37 cellular contexts compared by ENCODE assay signal in the genomic region with DNA sequence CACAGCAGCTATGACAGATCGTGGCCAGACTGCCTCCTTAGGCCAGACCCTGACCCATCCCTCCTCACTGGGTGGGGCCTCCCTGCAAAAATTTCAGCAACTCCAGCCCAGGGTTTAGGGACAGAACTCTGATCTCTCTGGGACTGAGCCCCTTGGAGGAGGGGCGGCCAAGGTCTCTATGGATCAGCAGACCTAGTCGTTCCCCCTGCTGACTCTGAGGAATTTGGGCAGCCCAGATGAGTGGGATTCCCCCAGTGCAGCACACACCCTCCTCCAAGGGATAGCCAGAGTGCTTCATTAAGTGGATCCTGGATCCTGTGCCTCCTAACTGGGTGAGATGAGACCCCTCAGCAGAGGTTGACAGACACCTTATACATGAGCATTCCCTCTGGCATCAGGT.
"Had no signal": no experiment of that assay in that cellular context is flagged by ENCODE, and none has a peak within 500 bp of the region (broad histone marks: within the 10 kb centered on the region; RNA-seq: fewer than 3 reads in every experiment).

No MANE protein-coding gene starts in this region.

- H3K4me3 ChIP-seq: adrenal gland, PC-9 had no signal

- H3K4me2 ChIP-seq: KMS-11, PC-9 had no signal

- DNase-seq: activated CD4-positive, alpha-beta T cell treated with anti-CD3 and anti-CD28 coated beads for 1 hour; activated CD4-positive, alpha-beta T cell treated with anti-CD3 and anti-CD28 coated beads, Interleukin-2, amount 10 ng/mL, durations not matched to agents 24 days and 14 days; activated CD4-positive, alpha-beta T cell treated with anti-CD3 and anti-CD28 coated beads, Interleukin-2, amount 50 U/mL, for 4 hours; activated CD4-positive, CD25-positive, alpha-beta regulatory T cell; activated CD8-positive, alpha-beta T cell treated with anti-CD3 and anti-CD28 coated beads for 36 hours; activated effector memory CD4-positive, alpha-beta T cell treated with anti-CD3 and anti-CD28 coated beads, Interleukin-2, amount 50 U/mL, for 16 hours; activated naive CD4-positive, alpha-beta T cell; activated T-cell treated with anti-CD3 and anti-CD28 coated beads, Interleukin-2, amount 50 U/mL, for 1 hour; activated T-cell treated with anti-CD3 and anti-CD28 coated beads, Interleukin-2, amount 50 U/mL, for 72 hours; adrenal gland; anterior cingulate cortex; caudate nucleus; MM.1S; NCI-H1092 treated with DMSO at 0.1 percent for 48 hours; NCI-H1417; NCI-H146; NCI-H187; NCI-H2029 treated with DMSO at 0.1 percent for 48 hours; NCI-H2107; NCI-H2171; NCI-H510A; NCI-H748 treated with DMSO at 0.1 percent for 48 hours; PC-9; SIG-M5; T-helper 1 cell; T-helper 2 cell; T-helper 9 cell had no signal

- ATAC-seq: activated CD8-positive, alpha-beta T cell treated with anti-CD3 and anti-CD28 coated beads for 36 hours; activated naive CD4-positive, alpha-beta T cell treated with anti-CD3 and anti-CD28 coated beads, Interleukin-2, amount 50 U/mL, for 72 hours; activated T-cell treated with anti-CD3 and anti-CD28 coated beads, Interleukin-2, amount 50 U/mL, for 72 hours; activated T-helper 17 cell treated with anti-CD3 and anti-CD28 coated beads, Interleukin-2, amount 50 U/mL, for 72 hours; Right ventricle myocardium inferior; SK-N-SH treated with all-trans-retinoic acid at 6 μM for 48 hours had no signal

- H3K27me3 Mint-ChIP-seq: activated CD4-positive, alpha-beta T cell treated with anti-CD3 and anti-CD28 coated beads, Interleukin-2, amount 10 ng/mL, durations not matched to agents 24 days and 14 days; activated CD8-positive, alpha-beta T cell treated with anti-CD3 and anti-CD28 coated beads for 36 hours; activated T-helper 17 cell treated with anti-CD3 and anti-CD28 coated beads, Interleukin-2, amount 50 U/mL, for 72 hours; brain had no signal

- H3K27ac Mint-ChIP-seq: activated CD4-positive, alpha-beta T cell treated with anti-CD3 and anti-CD28 coated beads, Interleukin-2, amount 10 ng/mL, durations not matched to agents 24 days and 14 days; activated CD8-positive, alpha-beta T cell treated with anti-CD3 and anti-CD28 coated beads for 36 hours; activated naive CD4-positive, alpha-beta T cell treated with anti-CD3 and anti-CD28 coated beads, Interleukin-2, amount 50 U/mL, for 72 hours; activated T-cell treated with anti-CD3 and anti-CD28 coated beads, Interleukin-2, amount 50 U/mL, for 72 hours; activated T-helper 17 cell treated with anti-CD3 and anti-CD28 coated beads, Interleukin-2, amount 50 U/mL, for 72 hours; brain had no signal

- H3K27ac ChIP-seq: adrenal gland, KMS-11, PC-9, RWPE1, VCaP had no signal

- H3K4me3 Mint-ChIP-seq: activated CD4-positive, alpha-beta T cell treated with anti-CD3 and anti-CD28 coated beads, Interleukin-2, amount 10 ng/mL, durations not matched to agents 24 days and 14 days; activated CD8-positive, alpha-beta T cell treated with anti-CD3 and anti-CD28 coated beads for 36 hours; activated T-cell treated with anti-CD3 and anti-CD28 coated beads, Interleukin-2, amount 50 U/mL, for 72 hours; activated T-helper 17 cell treated with anti-CD3 and anti-CD28 coated beads, Interleukin-2, amount 50 U/mL, for 72 hours; brain had no signal

- FAIRE-seq: bronchial epithelial cell, RCC 7860 had no signal

- H3K36me3 Mint-ChIP-seq: brain had no signal

- H3K9me3 ChIP-seq: adrenal gland had no signal

- H3K4me1 ChIP-seq: adrenal gland had no signal

- H3K4me1 Mint-ChIP-seq: activated CD4-positive, alpha-beta T cell treated with anti-CD3 and anti-CD28 coated beads, Interleukin-2, amount 10 ng/mL, durations not matched to agents 24 days and 14 days; activated T-helper 17 cell treated with anti-CD3 and anti-CD28 coated beads, Interleukin-2, amount 50 U/mL, for 72 hours; brain had no signal

- H3K9ac ChIP-seq: KMS-11 had no signal

- H3K27me3 ChIP-seq: adrenal gland had no signal

- H3K36me3 ChIP-seq: adrenal gland had no signal

- H2AFZ ChIP-seq: PC-9 had no signal
